In genomic region chr4:104394409-104394813, GRCh38 we compare ENCODE assay signal across 12 cellular contexts.
DNase-seq lines count a peak whose midpoint lies in the region; ATAC-seq lines count a peak whose summit lies in the region.
"Had no signal": no experiment of that assay in that cellular context is flagged by ENCODE, and none has a peak within 500 bp of the region (broad histone marks: within the 10 kb centered on the region; RNA-seq: fewer than 3 reads in every experiment).

No MANE protein-coding gene starts in this region.

- H3K4me3 Mint-ChIP-seq in activated CD4-positive, alpha-beta T cell treated with anti-CD3 and anti-CD28 coated beads for 36 hours, result no peak overlapping the region
- H3K4me3 Mint-ChIP-seq: activated naive CD4-positive, alpha-beta T cell treated with anti-CD3 and anti-CD28 coated beads, Interleukin-2, amount 10 ng/mL, durations not matched to agents 7 days and 5 days had no signal

- no peaks in the 10 kb centered on the region for H3K27me3 Mint-ChIP-seq in activated CD4-positive, alpha-beta T cell treated with anti-CD3 and anti-CD28 coated beads for 36 hours
- H3K27me3 Mint-ChIP-seq: activated naive CD4-positive, alpha-beta T cell treated with anti-CD3 and anti-CD28 coated beads, Interleukin-2, amount 10 ng/mL, durations not matched to agents 7 days and 5 days had no signal

- CTCF ChIA-PET in activated CD4-positive, alpha-beta T cell treated with anti-CD3 and anti-CD28 coated beads for 36 hours (lab: Charles Lee), result interaction anchor here (0.8 kb wide), 1 partner anchor 24 kb away, joined by 3 read pairs; no protein-coding TSS in a partner anchor

- DNase-seq in NCI-H1105 treated with DMSO at 0.1 percent for 48 hours (lab: John Stamatoyannopoulos, UW) (peak; percentile 50), NCI-H1105 (lab: John Stamatoyannopoulos, UW) (no peak), OCI-M1 (lab: John Stamatoyannopoulos, UW) (peak; percentile 83), left ventricle myocardium superior (peak; percentile 21), skeletal muscle cell (ENCODE audit: low read depth) (no peak)
- no peak for DNase-seq in activated CD4-positive, CD25-positive, alpha-beta regulatory T cell treated with anti-CD3 and anti-CD28 coated beads, Interleukin-2, amount 50 U/mL, for 72 hours
- DNase-seq in activated CD4-positive, alpha-beta T cell treated with anti-CD3 and anti-CD28 coated beads for 36 hours, result no peak
- DNase-seq: activated CD4-positive, CD25-positive, alpha-beta regulatory T cell; activated naive CD4-positive, alpha-beta T cell treated with anti-CD3 and anti-CD28 coated beads, Interleukin-2, amount 10 ng/mL, durations not matched to agents 7 days and 5 days; stimulated activated CD4-positive, alpha-beta T cell treated with anti-CD3 and anti-CD28 coated beads, Interleukin-4, amount 100 ng/mL, for 24 hours had no signal

- H3K9me3 Mint-ChIP-seq in activated CD4-positive, alpha-beta T cell treated with anti-CD3 and anti-CD28 coated beads for 36 hours (ENCODE audit: low read depth), result peaks cover 2% of the 10 kb centered on the region
- H3K9me3 Mint-ChIP-seq: activated naive CD4-positive, alpha-beta T cell treated with anti-CD3 and anti-CD28 coated beads, Interleukin-2, amount 10 ng/mL, durations not matched to agents 7 days and 5 days had no signal

- intact Hi-C loops in left ventricle myocardium superior (cut with micrococcal nuclease), result no loop called here
- intact Hi-C loops in activated CD4-positive, alpha-beta T cell treated with anti-CD3 and anti-CD28 coated beads for 36 hours (cut with DNase I, micrococcal nuclease), result no loop called here

- peak overlapping the region; percentile 8 for H3K4me3 ChIP-seq in skeletal muscle cell (ENCODE audit: low read depth, low read length)
- H3K4me3 ChIP-seq: A549 had no signal

- peak; percentile 57 for ATAC-seq in left ventricle myocardium superior
- ATAC-seq in GM19452 (IDR thresholded peaks at IDR 0.05; ENCODE audit: unreplicated experiment), result no peak
- no peak for ATAC-seq in activated CD4-positive, alpha-beta T cell treated with anti-CD3 and anti-CD28 coated beads for 36 hours
- ATAC-seq: A549 had no signal

- H3K4me1 Mint-ChIP-seq in activated CD4-positive, alpha-beta T cell treated with anti-CD3 and anti-CD28 coated beads for 36 hours, result no peaks in the 10 kb centered on the region
- H3K4me1 Mint-ChIP-seq: activated naive CD4-positive, alpha-beta T cell treated with anti-CD3 and anti-CD28 coated beads, Interleukin-2, amount 10 ng/mL, durations not matched to agents 7 days and 5 days had no signal

- POLR2A ChIA-PET in activated CD4-positive, alpha-beta T cell treated with anti-CD3 and anti-CD28 coated beads for 36 hours (lab: Charles Lee), result no interaction called here

- H3K36me3 Mint-ChIP-seq in activated CD4-positive, alpha-beta T cell treated with anti-CD3 and anti-CD28 coated beads for 36 hours (ENCODE audit: low read depth), result no peaks in the 10 kb centered on the region
- H3K36me3 Mint-ChIP-seq: activated naive CD4-positive, alpha-beta T cell treated with anti-CD3 and anti-CD28 coated beads, Interleukin-2, amount 10 ng/mL, durations not matched to agents 7 days and 5 days had no signal

- no peak overlapping the region for H3K27ac Mint-ChIP-seq in activated CD4-positive, alpha-beta T cell treated with anti-CD3 and anti-CD28 coated beads for 36 hours
- H3K27ac Mint-ChIP-seq: activated naive CD4-positive, alpha-beta T cell treated with anti-CD3 and anti-CD28 coated beads, Interleukin-2, amount 10 ng/mL, durations not matched to agents 7 days and 5 days had no signal

Comparison
In these comparisons a context has a peak if more than half of its experiments do, and no peak if none do; other contexts are left out.
1. DNase-seq: peak in NCI-H1105 treated with DMSO at 0.1 percent for 48 hours (single experiment), OCI-M1 (single experiment) and left ventricle myocardium superior (single experiment); none in NCI-H1105 (single experiment), skeletal muscle cell (single experiment), activated CD4-positive, CD25-positive, alpha-beta regulatory T cell treated with anti-CD3 and anti-CD28 coated beads, Interleukin-2, amount 50 U/mL, for 72 hours (single experiment) and activated CD4-positive, alpha-beta T cell treated with anti-CD3 and anti-CD28 coated beads for 36 hours (single experiment).